In the genomic region with DNA sequence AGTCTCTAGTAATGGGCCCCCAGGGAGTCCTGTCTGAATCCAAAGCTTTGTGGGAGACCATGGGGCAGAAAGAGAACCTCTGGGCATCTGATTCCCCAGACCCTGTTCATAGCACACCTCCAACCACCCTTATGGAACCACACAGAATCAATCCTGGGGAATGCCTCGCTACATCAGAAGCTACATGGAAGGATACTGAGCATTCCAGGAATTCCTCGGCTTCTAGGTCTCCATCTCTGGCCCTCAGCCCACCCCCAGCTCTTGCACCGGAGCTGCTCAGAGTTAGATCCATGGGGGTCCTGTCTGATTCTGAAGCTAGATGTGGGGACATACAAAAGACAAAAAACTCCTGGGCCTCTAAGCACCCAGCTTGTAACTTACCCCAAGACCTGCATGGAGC, we compare ENCODE assay signal across 1 cellular context.
TF ChIP-seq lines count a peak whose summit lies in the region.

No MANE protein-coding gene starts in this region.

TF ChIP-seq in H1, 55 proteins besides CTCF, POLR2A, EP300 and RAD21:
- TF ChIP-seq GABPA (IDR thresholded peaks at IDR 0.05; ENCODE audit: borderline replicate concordance, insufficient read depth, low read length) (no peak), KDM4A (IDR thresholded peaks at IDR 0.05; ENCODE audit: low read depth, low read length, severe bottlenecking) (no peak), TEAD4 (IDR thresholded peaks at IDR 0.05; ENCODE audit: low read depth, low read length) (peak; percentile 98), TAF1 (IDR thresholded peaks at IDR 0.05; ENCODE audit: low read depth, low read length) (no peak), FOSL1 (IDR thresholded peaks at IDR 0.05; ENCODE audit: insufficient read depth, low read depth, low read length) (no peak)
